7 cellular contexts compared by ENCODE assay signal in genomic region chr4:88522702-88523324, GRCh38. TPM values are rescaled to one million over a fixed set of nuclear protein-coding genes. Genes with fewer than 3 reads are reported as not detected.
DNase-seq lines count a peak whose midpoint lies in the region; ATAC-seq and TF ChIP-seq lines count a peak whose summit lies in the region.

No MANE protein-coding gene starts in this region.

- H3K4me1 Mint-ChIP-seq in IgD-negative memory B cell = peaks cover 10 to 22% (median 15%) of the 10 kb centered on the region in 3 donors
- H3K4me1 Mint-ChIP-seq in WTC11 = peaks cover 33% of the 10 kb centered on the region
- peaks cover 8 to 14% of the 10 kb centered on the region in 2 donors for H3K4me1 Mint-ChIP-seq in stimulated activated naive B cell treated with anti-CD40 and anti-IgM and Interleukin-4, amounts not matched to agents 10 μg/mL and 1 μg/mL and 100 μg/mL, for 72 hours

- H3K27ac Mint-ChIP-seq in IgD-negative memory B cell (peak overlapping the region; percentile 64 to 93 (median 89)), WTC11 (peak overlapping the region; percentile 68; the same call in 1 of the 2 replicates)
- peak overlapping the region; percentile 97 for H3K27ac Mint-ChIP-seq in stimulated activated naive B cell treated with anti-CD40 and anti-IgM and Interleukin-4, amounts not matched to agents 10 μg/mL and 1 μg/mL and 100 μg/mL, for 72 hours

- H3K4me3 Mint-ChIP-seq in IgD-negative memory B cell = peak overlapping the region; percentile 93 to 99 (median 97)
- H3K4me3 Mint-ChIP-seq in WTC11 = peak overlapping the region; percentile 95
- H3K4me3 Mint-ChIP-seq in stimulated activated naive B cell treated with anti-CD40 and anti-IgM and Interleukin-4, amounts not matched to agents 10 μg/mL and 1 μg/mL and 100 μg/mL, for 72 hours = peak overlapping the region; percentile 99

- no peaks in the 10 kb centered on the region for H3K27me3 ChIP-seq in lower lobe of right lung (ENCODE audit: low read depth)

- in situ Hi-C loops in GM13976 (cut with MboI; ENCODE audit: low sequenced_read_pairs, unreplicated experiment) = loop anchor here (25.0 kb wide), 2 partner anchors 486 to 661 kb away; no protein-coding TSS in a partner anchor

- no peaks in the 10 kb centered on the region for H3K9me3 ChIP-seq in lower lobe of right lung

- H3K27me3 Mint-ChIP-seq in IgD-negative memory B cell (no peaks in the 10 kb centered on the region), WTC11 (ENCODE audit: low read depth) (no peaks in the 10 kb centered on the region)
- no peaks in the 10 kb centered on the region for H3K27me3 Mint-ChIP-seq in stimulated activated naive B cell treated with anti-CD40 and anti-IgM and Interleukin-4, amounts not matched to agents 10 μg/mL and 1 μg/mL and 100 μg/mL, for 72 hours

- H3K4me1 ChIP-seq in lower lobe of right lung = peaks cover 27% of the 10 kb centered on the region

- H3K9me3 Mint-ChIP-seq in IgD-negative memory B cell (no peaks in the 10 kb centered on the region), WTC11 (no peaks in the 10 kb centered on the region)
- H3K9me3 Mint-ChIP-seq in stimulated activated naive B cell treated with anti-CD40 and anti-IgM and Interleukin-4, amounts not matched to agents 10 μg/mL and 1 μg/mL and 100 μg/mL, for 72 hours = no peaks in the 10 kb centered on the region

- H3K36me3 ChIP-seq in lower lobe of right lung = peaks cover 24% of the 10 kb centered on the region

- DNase-seq in GM13976 (ENCODE audit: low spot score) (peak; percentile 39), WTC11 (ENCODE audit: low spot score) (peak; percentile 21), ecto neural progenitor cell (ENCODE audit: low spot score) (peak; percentile 50), lower lobe of right lung (peak; percentile 71)
- no peak for DNase-seq in stimulated activated naive B cell treated with anti-CD40 and anti-IgM and Interleukin-4, amounts not matched to agents 10 μg/mL and 1 μg/mL and 100 μg/mL, for 72 hours

- H3K36me3 Mint-ChIP-seq in IgD-negative memory B cell (no peaks in the 10 kb centered on the region), WTC11 (peaks cover 10% of the 10 kb centered on the region)
- peaks cover 4 to 9% of the 10 kb centered on the region in 2 donors for H3K36me3 Mint-ChIP-seq in stimulated activated naive B cell treated with anti-CD40 and anti-IgM and Interleukin-4, amounts not matched to agents 10 μg/mL and 1 μg/mL and 100 μg/mL, for 72 hours

- peak overlapping the region; percentile 96 for H3K4me3 ChIP-seq in lower lobe of right lung

- TF ChIP-seq CTCF in GM13976 (IDR thresholded peaks at IDR 0.05; ENCODE audit: borderline replicate concordance, control extremely low read depth, extremely low read depth, insufficient read depth, missing control alignments) (no peak), WTC11 (IDR thresholded peaks at IDR 0.05) (no peak), lower lobe of right lung (IDR thresholded peaks at IDR 0.05) (no peak)

- CTCF ChIA-PET in WTC11 (lab: Charles Lee) = interaction anchor here (0.6 to 6.1 kb wide), 9 partner anchors 17 to 304 kb away, joined by 3 to 74 read pairs (median 6); partner anchors contain the start of genes HERC5 and HERC6

- peak overlapping the region; percentile 92 for H3K27ac ChIP-seq in lower lobe of right lung

- ATAC-seq in WTC11 (peak; percentile 4), lower lobe of right lung (peak; percentile 49 to 67), GM18861 (IDR thresholded peaks at IDR 0.05; ENCODE audit: unreplicated experiment) (no peak)
- peak; percentile 41 to 46 for ATAC-seq in stimulated activated naive B cell treated with anti-CD40 and anti-IgM and Interleukin-4, amounts not matched to agents 10 μg/mL and 1 μg/mL and 100 μg/mL, for 72 hours (replicated peaks)

- intact Hi-C loops in lower lobe of right lung (cut with DNase I) = no loop called here

- POLR2A ChIA-PET in WTC11 (lab: Charles Lee) = interaction anchor here (1.2 to 2.3 kb wide), 2 partner anchors 66 to 239 kb away, joined by 3 to 5 read pairs; partner anchors contain the start of genes HERC5 and PPM1K

TF ChIP-seq in WTC11, 78 proteins besides CTCF, POLR2A, EP300 and RAD21 (continues in another document):
- TF ChIP-seq IRF2 (CRISPR knock-in tag; IDR thresholded peaks at IDR 0.05; ENCODE audit: borderline replicate concordance, low read depth) = no peak
- TF ChIP-seq ZNF425 (CRISPR knock-in tag; conservative IDR thresholded peaks at IDR 0.05) = no peak
- TF ChIP-seq SP1 (CRISPR knock-in tag; conservative IDR thresholded peaks at IDR 0.05) = no peak
- TF ChIP-seq ZNF281 (CRISPR knock-in tag; IDR thresholded peaks at IDR 0.05) = no peak
- no peak for TF ChIP-seq MAX (CRISPR knock-in tag; IDR thresholded peaks at IDR 0.05)
- no peak for TF ChIP-seq STAT6 (CRISPR knock-in tag; conservative IDR thresholded peaks at IDR 0.05; ENCODE audit: low read depth)
- TF ChIP-seq ZMAT4 (CRISPR knock-in tag; IDR thresholded peaks at IDR 0.05) = no peak
- TF ChIP-seq MXD4 (CRISPR knock-in tag; IDR thresholded peaks at IDR 0.05; ENCODE audit: borderline replicate concordance) = no peak
- TF ChIP-seq GTF2I (CRISPR knock-in tag; conservative IDR thresholded peaks at IDR 0.05) = no peak

RNA-seq across cellular contexts. Expression of gene PYURF, which starts 0.8 kb away (rescaled TPM):
- 212 TPM for polyA plus RNA-seq in IgD-negative memory B cell
- total RNA-seq in WTC11 (2021) (40.9 to 45.3 TPM (median 43.6 TPM) in 3 replicates), lower lobe of right lung (57.6 TPM)
